In genomic region chr7:76372984-76373833, GRCh38 we compare ENCODE assay signal across 1 cellular context.
TF ChIP-seq lines count a peak whose summit lies in the region.

No MANE protein-coding gene starts in this region.

TF ChIP-seq in GM23338, 12 proteins besides CTCF, POLR2A, EP300 and RAD21:
- TF ChIP-seq, protein P1, sequence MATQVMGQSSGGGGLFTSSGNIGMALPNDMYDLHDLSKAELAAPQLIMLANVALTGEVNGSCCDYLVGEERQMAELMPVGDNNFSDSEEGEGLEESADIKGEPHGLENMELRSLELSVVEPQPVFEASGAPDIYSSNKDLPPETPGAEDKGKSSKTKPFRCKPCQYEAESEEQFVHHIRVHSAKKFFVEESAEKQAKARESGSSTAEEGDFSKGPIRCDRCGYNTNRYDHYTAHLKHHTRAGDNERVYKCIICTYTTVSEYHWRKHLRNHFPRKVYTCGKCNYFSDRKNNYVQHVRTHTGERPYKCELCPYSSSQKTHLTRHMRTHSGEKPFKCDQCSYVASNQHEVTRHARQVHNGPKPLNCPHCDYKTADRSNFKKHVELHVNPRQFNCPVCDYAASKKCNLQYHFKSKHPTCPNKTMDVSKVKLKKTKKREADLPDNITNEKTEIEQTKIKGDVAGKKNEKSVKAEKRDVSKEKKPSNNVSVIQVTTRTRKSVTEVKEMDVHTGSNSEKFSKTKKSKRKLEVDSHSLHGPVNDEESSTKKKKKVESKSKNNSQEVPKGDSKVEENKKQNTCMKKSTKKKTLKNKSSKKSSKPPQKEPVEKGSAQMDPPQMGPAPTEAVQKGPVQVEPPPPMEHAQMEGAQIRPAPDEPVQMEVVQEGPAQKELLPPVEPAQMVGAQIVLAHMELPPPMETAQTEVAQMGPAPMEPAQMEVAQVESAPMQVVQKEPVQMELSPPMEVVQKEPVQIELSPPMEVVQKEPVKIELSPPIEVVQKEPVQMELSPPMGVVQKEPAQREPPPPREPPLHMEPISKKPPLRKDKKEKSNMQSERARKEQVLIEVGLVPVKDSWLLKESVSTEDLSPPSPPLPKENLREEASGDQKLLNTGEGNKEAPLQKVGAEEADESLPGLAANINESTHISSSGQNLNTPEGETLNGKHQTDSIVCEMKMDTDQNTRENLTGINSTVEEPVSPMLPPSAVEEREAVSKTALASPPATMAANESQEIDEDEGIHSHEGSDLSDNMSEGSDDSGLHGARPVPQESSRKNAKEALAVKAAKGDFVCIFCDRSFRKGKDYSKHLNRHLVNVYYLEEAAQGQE (IDR thresholded peaks at IDR 0.05; ENCODE audit: unreplicated experiment): no peak
- no peak for TF ChIP-seq NANOG (IDR thresholded peaks at IDR 0.05; ENCODE audit: borderline replicate concordance)
